ENCODE assay signal across 1 cellular context in genomic region chr12:9064201-9064814, GRCh38.
TF ChIP-seq lines count a peak whose summit lies in the region.

No MANE protein-coding gene starts in this region.

TF ChIP-seq in HepG2, 621 proteins besides CTCF, POLR2A, EP300 and RAD21 (continued from another document and continues in another):
- TF ChIP-seq PRDM10 (CRISPR knock-in tag; IDR thresholded peaks at IDR 0.05; ENCODE audit: low read depth) (no peak), NRL (CRISPR knock-in tag; IDR thresholded peaks at IDR 0.05; ENCODE audit: borderline replicate concordance) (peak; percentile 74; the same call in 1 of the 2 replicates), NFRKB (IDR thresholded peaks at IDR 0.05) (no peak), ZNF687 (CRISPR knock-in tag; IDR thresholded peaks at IDR 0.05) (0 out of 2 replicates have a peak, but pooled peaks have one; percentile 57), ZSCAN31 (CRISPR knock-in tag; IDR thresholded peaks at IDR 0.05; ENCODE audit: low read depth) (peak; percentile 71), POLR2G (IDR thresholded peaks at IDR 0.05; ENCODE audit: low read depth, low read length) (peak; percentile 69), NR2F1 (CRISPR knock-in tag; IDR thresholded peaks at IDR 0.05) (no peak), CBFB (CRISPR knock-in tag; IDR thresholded peaks at IDR 0.05) (no peak), ZNF800 (CRISPR knock-in tag; IDR thresholded peaks at IDR 0.05) (peak; percentile 41; the same call in 1 of the 2 replicates), HMGXB3 (CRISPR knock-in tag; IDR thresholded peaks at IDR 0.05; ENCODE audit: borderline replicate concordance) (no peak), RBFOX2 (IDR thresholded peaks at IDR 0.05; ENCODE audit: low read depth, low read length) (peak; percentile 91), ZNF703 (CRISPR knock-in tag; IDR thresholded peaks at IDR 0.05; ENCODE audit: borderline replicate concordance) (0 out of 2 replicates have a peak, but pooled peaks have one; percentile 77), ZNF430 (CRISPR knock-in tag; IDR thresholded peaks at IDR 0.05) (peak; percentile 61; the same call in 1 of the 2 replicates), ZNF75D (CRISPR knock-in tag; IDR thresholded peaks at IDR 0.05; ENCODE audit: borderline replicate concordance) (no peak), LCORL (IDR thresholded peaks at IDR 0.05) (no peak), LCORL (CRISPR knock-in tag; IDR thresholded peaks at IDR 0.05) (peak; percentile 82), ZNF607 (CRISPR knock-in tag; IDR thresholded peaks at IDR 0.05; ENCODE audit: borderline replicate concordance) (peak; percentile 70; the same call in 1 of the 2 replicates), RFXAP (CRISPR knock-in tag; IDR thresholded peaks at IDR 0.05; ENCODE audit: borderline replicate concordance) (peak; percentile 73; the same call in 1 of the 2 replicates), ZNF770 (CRISPR knock-in tag; IDR thresholded peaks at IDR 0.05) (no peak), ZNF639 (CRISPR knock-in tag; conservative IDR thresholded peaks at IDR 0.05) (no peak), THAP7 (CRISPR knock-in tag; IDR thresholded peaks at IDR 0.05) (0 out of 2 replicates have a peak, but pooled peaks have one; percentile 51), UBTF (CRISPR knock-in tag; IDR thresholded peaks at IDR 0.05) (peak; percentile 94), EED (CRISPR knock-in tag; IDR thresholded peaks at IDR 0.05) (peak; percentile 87; the same call in 1 of the 2 replicates)
